In genomic region chr7:48611993-48612392, GRCh38 we compare ENCODE assay signal across 21 cellular contexts.
"Had no signal": no experiment of that assay in that cellular context is flagged by ENCODE, and none has a peak within 500 bp of the region (broad histone marks: within the 10 kb centered on the region; RNA-seq: fewer than 3 reads in every experiment).

No MANE protein-coding gene starts in this region.

- ATAC-seq: esophagus mucosa; natural killer cell treated with Interleukin-12 subunit alpha and Interleukin-12 subunit beta and Interleukin-15 and Interleukin-18, amount 100 ng/mL, for 72 hours; pancreas; psoas muscle; stimulated activated naive CD8-positive, alpha-beta T cell treated with anti-CD3 and anti-CD28 coated beads, Interleukin-15, Interleukin-2, amounts not matched to agents 100 U/mL and 50 U/mL, for 24 hours had no signal

- H3K9me3 ChIP-seq: left ventricle myocardium inferior, pancreas, psoas muscle, right atrium auricular region, thyroid gland had no signal

- DNase-seq: activated CD4-positive, alpha-beta memory T cell treated with anti-CD3 and anti-CD28 coated beads for 36 hours; activated CD4-positive, alpha-beta T cell treated with anti-CD3 and anti-CD28 coated beads for 48 hours; activated effector memory CD4-positive, alpha-beta T cell treated with Interleukin-2 at 50 U/mL for 16 hours; activated naive CD4-positive, alpha-beta T cell treated with anti-CD3 and anti-CD28 coated beads for 36 hours; activated T-cell treated with anti-CD3 and anti-CD28 coated beads, Interleukin-2, amount 50 U/mL, for 48 hours; amygdala; central memory CD4-positive, alpha-beta T cell; effector memory CD4-positive, alpha-beta T cell; glutamatergic neuron; immature natural killer cell; kidney glomerular epithelial cell; left ventricle myocardium inferior; pancreas; psoas muscle; stimulated activated CD4-positive, alpha-beta T cell treated with anti-CD3 and anti-CD28 coated beads, Interleukin-4, amount 100 ng/mL, for 4 hours; stimulated activated naive CD8-positive, alpha-beta T cell treated with anti-CD3 and anti-CD28 coated beads, Interleukin-15, Interleukin-2, amounts not matched to agents 100 U/mL and 50 U/mL, for 24 hours; thyroid gland had no signal

- H3K4me1 ChIP-seq: left ventricle myocardium inferior, pancreas, psoas muscle, right atrium auricular region, thyroid gland had no signal

- H3K27ac ChIP-seq: hepatocyte, left ventricle myocardium inferior, pancreas, psoas muscle, right atrium auricular region, thyroid gland had no signal

- H3K4me3 ChIP-seq: hepatocyte, left ventricle myocardium inferior, pancreas, psoas muscle, right atrium auricular region, thyroid gland had no signal

- H3K27me3 ChIP-seq: hepatocyte, pancreas, right atrium auricular region, thyroid gland had no signal

- H3K36me3 ChIP-seq: left ventricle myocardium inferior, pancreas, right atrium auricular region, thyroid gland had no signal
